ENCODE assay signal across 30 cellular contexts in genomic region chr2:10486091-10486490, GRCh38.
"Had no signal": no experiment of that assay in that cellular context is flagged by ENCODE, and none has a peak within 500 bp of the region (broad histone marks: within the 10 kb centered on the region; RNA-seq: fewer than 3 reads in every experiment).

No MANE protein-coding gene starts in this region.

- H3K4me1 ChIP-seq: adrenal gland, breast epithelium had no signal

- DNase-seq: activated CD4-positive, alpha-beta memory T cell treated with anti-CD3 and anti-CD28 coated beads, Interleukin-2, amount 10 ng/mL, durations not matched to agents 7 days and 5 days; activated CD4-positive, alpha-beta T cell treated with anti-CD3 and anti-CD28 coated beads for 1 hour; activated CD4-positive, alpha-beta T cell treated with anti-CD3 and anti-CD28 coated beads for 36 hours; activated CD4-positive, alpha-beta T cell treated with anti-CD3 and anti-CD28 coated beads for 48 hours; activated CD4-positive, alpha-beta T cell treated with anti-CD3 and anti-CD28 coated beads, Interleukin-2, amount 10 ng/mL, durations not matched to agents 7 days and 5 days; activated CD4-positive, alpha-beta T cell treated with anti-CD3 and anti-CD28 coated beads, Interleukin-2, amount 50 U/mL, for 48 hours; activated CD4-positive, CD25-positive, alpha-beta regulatory T cell; activated CD8-positive, alpha-beta T cell treated with anti-CD3 and anti-CD28 coated beads, Interleukin-2, amount 10 ng/mL, durations not matched to agents 7 days and 5 days; activated gamma-delta T cell treated with Interleukin-2 at 50 U/mL for 16 hours; activated naive CD4-positive, alpha-beta T cell; activated naive CD4-positive, alpha-beta T cell treated with anti-CD3 and anti-CD28 coated beads for 36 hours; activated naive CD4-positive, alpha-beta T cell treated with anti-CD3 and anti-CD28 coated beads, Interleukin-2, amount 50 U/mL, for 16 hours; activated T-cell treated with anti-CD3 and anti-CD28 coated beads, Interleukin-2, amount 50 U/mL, for 24 hours; amniotic stem cell; brain microvascular endothelial cell; central memory CD4-positive, alpha-beta T cell; SW 1271; T-helper 1 cell; T-helper 2 cell; T-helper 9 cell had no signal

- H3K4me3 Mint-ChIP-seq: activated CD4-positive, alpha-beta memory T cell treated with anti-CD3 and anti-CD28 coated beads, Interleukin-2, amount 10 ng/mL, durations not matched to agents 7 days and 5 days; activated CD4-positive, alpha-beta T cell treated with anti-CD3 and anti-CD28 coated beads for 36 hours; activated CD4-positive, alpha-beta T cell treated with anti-CD3 and anti-CD28 coated beads, Interleukin-2, amount 10 ng/mL, durations not matched to agents 7 days and 5 days; activated CD8-positive, alpha-beta memory T cell treated with anti-CD3 and anti-CD28 coated beads, Interleukin-2, amount 10 ng/mL, durations not matched to agents 7 days and 5 days; activated CD8-positive, alpha-beta T cell treated with anti-CD3 and anti-CD28 coated beads, Interleukin-2, amount 10 ng/mL, durations not matched to agents 7 days and 5 days; activated naive CD4-positive, alpha-beta T cell treated with anti-CD3 and anti-CD28 coated beads for 36 hours; activated naive CD8-positive, alpha-beta T cell treated with anti-CD3 and anti-CD28 coated beads, Interleukin-2, amount 10 ng/mL, durations not matched to agents 7 days and 5 days; activated T-cell treated with anti-CD3 and anti-CD28 coated beads, Interleukin-2, amount 50 U/mL, for 24 hours; T-helper 1 cell treated with Interleukin-12 subunit alpha and Interleukin-12 subunit beta and Interleukin-4 antibody, amounts not matched to agents 30 μg/mL and 1 μg/mL, for 36 hours; T-helper 2 cell treated with Interferon-gamma antibody and Interleukin-4, amounts not matched to agents 5 μg/mL and 100 μg/mL, for 36 hours; WTC11 had no signal

- H3K36me3 ChIP-seq: adrenal gland, brain microvascular endothelial cell, breast epithelium, WERI-Rb-1 had no signal

- H3K4me1 Mint-ChIP-seq: activated CD4-positive, alpha-beta T cell treated with anti-CD3 and anti-CD28 coated beads, Interleukin-2, amount 10 ng/mL, durations not matched to agents 7 days and 5 days; WTC11 had no signal

- H3K9me3 Mint-ChIP-seq: activated CD4-positive, alpha-beta memory T cell treated with anti-CD3 and anti-CD28 coated beads, Interleukin-2, amount 10 ng/mL, durations not matched to agents 7 days and 5 days; activated naive CD4-positive, alpha-beta T cell treated with anti-CD3 and anti-CD28 coated beads for 36 hours; activated T-cell treated with anti-CD3 and anti-CD28 coated beads, Interleukin-2, amount 50 U/mL, for 24 hours; T-helper 1 cell treated with Interleukin-12 subunit alpha and Interleukin-12 subunit beta and Interleukin-4 antibody, amounts not matched to agents 30 μg/mL and 1 μg/mL, for 36 hours; T-helper 2 cell treated with Interferon-gamma antibody and Interleukin-4, amounts not matched to agents 5 μg/mL and 100 μg/mL, for 36 hours had no signal

- H3K27me3 ChIP-seq: adrenal gland, body of pancreas had no signal

- H3K9me3 ChIP-seq: adrenal gland, body of pancreas, breast epithelium had no signal

- ATAC-seq: activated CD4-positive, alpha-beta T cell treated with anti-CD3 and anti-CD28 coated beads for 36 hours; activated CD8-positive, alpha-beta memory T cell treated with anti-CD3 and anti-CD28 coated beads, Interleukin-2, amount 10 ng/mL, durations not matched to agents 7 days and 5 days; activated CD8-positive, alpha-beta T cell treated with anti-CD3 and anti-CD28 coated beads, Interleukin-2, amount 10 ng/mL, durations not matched to agents 7 days and 5 days; activated naive CD4-positive, alpha-beta T cell treated with anti-CD3 and anti-CD28 coated beads, Interleukin-2, amount 50 U/mL, for 72 hours; body of pancreas; WTC11 had no signal

- H3K4me3 ChIP-seq: adrenal gland, body of pancreas, breast epithelium had no signal

- H3K27ac Mint-ChIP-seq: activated CD4-positive, alpha-beta memory T cell treated with anti-CD3 and anti-CD28 coated beads, Interleukin-2, amount 10 ng/mL, durations not matched to agents 7 days and 5 days; activated CD4-positive, alpha-beta T cell treated with anti-CD3 and anti-CD28 coated beads for 36 hours; activated CD4-positive, alpha-beta T cell treated with anti-CD3 and anti-CD28 coated beads, Interleukin-2, amount 10 ng/mL, durations not matched to agents 7 days and 5 days; activated CD8-positive, alpha-beta memory T cell treated with anti-CD3 and anti-CD28 coated beads, Interleukin-2, amount 10 ng/mL, durations not matched to agents 7 days and 5 days; activated CD8-positive, alpha-beta T cell treated with anti-CD3 and anti-CD28 coated beads, Interleukin-2, amount 10 ng/mL, durations not matched to agents 7 days and 5 days; activated naive CD4-positive, alpha-beta T cell treated with anti-CD3 and anti-CD28 coated beads for 36 hours; activated naive CD4-positive, alpha-beta T cell treated with anti-CD3 and anti-CD28 coated beads, Interleukin-2, amount 50 U/mL, for 72 hours; activated naive CD8-positive, alpha-beta T cell treated with anti-CD3 and anti-CD28 coated beads, Interleukin-2, amount 10 ng/mL, durations not matched to agents 7 days and 5 days; activated T-cell treated with anti-CD3 and anti-CD28 coated beads, Interleukin-2, amount 50 U/mL, for 24 hours; T-helper 1 cell treated with Interleukin-12 subunit alpha and Interleukin-12 subunit beta and Interleukin-4 antibody, amounts not matched to agents 30 μg/mL and 1 μg/mL, for 36 hours; T-helper 2 cell treated with Interferon-gamma antibody and Interleukin-4, amounts not matched to agents 5 μg/mL and 100 μg/mL, for 36 hours; WTC11 had no signal

- H3K27ac ChIP-seq: adrenal gland, body of pancreas, brain microvascular endothelial cell, breast epithelium, WERI-Rb-1 had no signal

- H3K27me3 Mint-ChIP-seq: activated CD4-positive, alpha-beta T cell treated with anti-CD3 and anti-CD28 coated beads for 36 hours had no signal
